ENCODE assay signal across 1 cellular context in the genomic region with DNA sequence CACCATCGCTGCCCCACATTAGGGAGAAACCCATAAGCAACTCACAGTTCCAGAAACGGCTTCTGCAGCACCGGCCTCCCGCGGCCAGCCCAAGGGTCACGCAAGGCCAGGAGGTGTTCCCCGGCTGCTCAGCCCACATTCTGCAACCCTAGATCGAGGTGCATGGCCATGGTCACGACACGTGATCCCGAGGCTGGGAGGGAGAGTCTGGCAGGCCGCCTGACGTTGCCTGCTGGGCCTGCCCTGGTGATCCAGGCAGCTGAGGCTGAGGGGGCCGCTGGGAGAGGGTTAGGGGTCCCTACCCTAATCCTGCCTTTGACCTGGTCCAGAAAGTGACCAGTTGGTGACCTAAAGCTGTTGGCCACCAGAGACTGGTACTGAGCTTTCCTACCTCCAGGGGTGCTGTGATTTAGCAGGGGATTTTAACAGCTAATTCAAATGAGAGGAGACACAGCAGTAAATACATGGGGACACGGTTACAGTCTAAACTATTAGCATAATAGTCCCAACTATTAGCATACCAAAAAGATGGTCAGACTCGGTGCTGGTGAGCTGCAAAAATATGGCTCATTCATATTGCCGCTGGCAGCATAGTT.
TF ChIP-seq lines count a peak whose summit lies in the region.

No MANE protein-coding gene starts in this region.

TF ChIP-seq in HepG2, 621 proteins besides CTCF, POLR2A, EP300 and RAD21 (continued from another document and continues in another):
- TF ChIP-seq BCL3 (CRISPR knock-in tag; IDR thresholded peaks at IDR 0.05) (peak; percentile 70; the same call in 1 of the 2 replicates), SRSF1 (optimal IDR thresholded peaks at IDR 0.05; ENCODE audit: low read depth, low read length) (no peak), NFIB (CRISPR knock-in tag; IDR thresholded peaks at IDR 0.05; ENCODE audit: borderline replicate concordance) (no peak), ZZZ3 (CRISPR knock-in tag; IDR thresholded peaks at IDR 0.05; ENCODE audit: borderline replicate concordance) (0 out of 2 replicates have a peak, but pooled peaks have one; percentile 57), MIER2 (CRISPR knock-in tag; IDR thresholded peaks at IDR 0.05) (no peak), ZNF451 (CRISPR knock-in tag; IDR thresholded peaks at IDR 0.05) (peak; percentile 63; the same call in 1 of the 2 replicates), GATA4 (IDR thresholded peaks at IDR 0.05; ENCODE audit: borderline replicate concordance, low read depth) (no peak), FOXA3 (CRISPR knock-in tag; IDR thresholded peaks at IDR 0.05) (peak; percentile 36; the same call in 1 of the 2 replicates), TRIM22 (IDR thresholded peaks at IDR 0.05) (no peak), PHB2 (IDR thresholded peaks at IDR 0.05; ENCODE audit: partially characterized antibody) (no peak), SMAD9 (CRISPR knock-in tag; IDR thresholded peaks at IDR 0.05) (no peak), RFXANK (CRISPR knock-in tag; IDR thresholded peaks at IDR 0.05) (no peak), RFX5 (IDR thresholded peaks at IDR 0.05; ENCODE audit: low read depth, low read length) (no peak), ZNF546 (CRISPR knock-in tag; conservative IDR thresholded peaks at IDR 0.05) (no peak), EHMT2 (IDR thresholded peaks at IDR 0.05; ENCODE audit: borderline replicate concordance, low read depth, low read length) (no peak), ZNF724P (CRISPR knock-in tag; IDR thresholded peaks at IDR 0.05; ENCODE audit: borderline replicate concordance) (peak; percentile 55; the same call in 1 of the 2 replicates), MYNN (CRISPR knock-in tag; IDR thresholded peaks at IDR 0.05; ENCODE audit: low read depth) (no peak), NR2F2 (IDR thresholded peaks at IDR 0.05; ENCODE audit: borderline replicate concordance, low read depth) (no peak), ZNF18 (CRISPR knock-in tag; IDR thresholded peaks at IDR 0.05; ENCODE audit: insufficient replicate concordance) (no peak), ZBTB20 (CRISPR knock-in tag; IDR thresholded peaks at IDR 0.05; ENCODE audit: borderline replicate concordance, low read depth) (peak; percentile 81; the same call in 1 of the 2 replicates), MTA3 (CRISPR knock-in tag; IDR thresholded peaks at IDR 0.05) (no peak), XRCC5 (optimal IDR thresholded peaks at IDR 0.05; ENCODE audit: low read length) (no peak), BRF2 (CRISPR knock-in tag; IDR thresholded peaks at IDR 0.05) (0 out of 2 replicates have a peak, but pooled peaks have one; percentile 44)
- TF ChIP-seq, protein P1, sequence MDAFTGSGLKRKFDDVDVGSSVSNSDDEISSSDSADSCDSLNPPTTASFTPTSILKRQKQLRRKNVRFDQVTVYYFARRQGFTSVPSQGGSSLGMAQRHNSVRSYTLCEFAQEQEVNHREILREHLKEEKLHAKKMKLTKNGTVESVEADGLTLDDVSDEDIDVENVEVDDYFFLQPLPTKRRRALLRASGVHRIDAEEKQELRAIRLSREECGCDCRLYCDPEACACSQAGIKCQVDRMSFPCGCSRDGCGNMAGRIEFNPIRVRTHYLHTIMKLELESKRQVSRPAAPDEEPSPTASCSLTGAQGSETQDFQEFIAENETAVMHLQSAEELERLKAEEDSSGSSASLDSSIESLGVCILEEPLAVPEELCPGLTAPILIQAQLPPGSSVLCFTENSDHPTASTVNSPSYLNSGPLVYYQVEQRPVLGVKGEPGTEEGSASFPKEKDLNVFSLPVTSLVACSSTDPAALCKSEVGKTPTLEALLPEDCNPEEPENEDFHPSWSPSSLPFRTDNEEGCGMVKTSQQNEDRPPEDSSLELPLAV (CRISPR knock-in tag; conservative IDR thresholded peaks at IDR 0.05; ENCODE audit: low read depth) = no peak
- TF ChIP-seq, protein P2, sequence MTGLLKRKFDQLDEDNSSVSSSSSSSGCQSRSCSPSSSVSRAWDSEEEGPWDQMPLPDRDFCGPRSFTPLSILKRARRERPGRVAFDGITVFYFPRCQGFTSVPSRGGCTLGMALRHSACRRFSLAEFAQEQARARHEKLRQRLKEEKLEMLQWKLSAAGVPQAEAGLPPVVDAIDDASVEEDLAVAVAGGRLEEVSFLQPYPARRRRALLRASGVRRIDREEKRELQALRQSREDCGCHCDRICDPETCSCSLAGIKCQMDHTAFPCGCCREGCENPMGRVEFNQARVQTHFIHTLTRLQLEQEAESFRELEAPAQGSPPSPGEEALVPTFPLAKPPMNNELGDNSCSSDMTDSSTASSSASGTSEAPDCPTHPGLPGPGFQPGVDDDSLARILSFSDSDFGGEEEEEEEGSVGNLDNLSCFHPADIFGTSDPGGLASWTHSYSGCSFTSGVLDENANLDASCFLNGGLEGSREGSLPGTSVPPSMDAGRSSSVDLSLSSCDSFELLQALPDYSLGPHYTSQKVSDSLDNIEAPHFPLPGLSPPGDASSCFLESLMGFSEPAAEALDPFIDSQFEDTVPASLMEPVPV (CRISPR knock-in tag; IDR thresholded peaks at IDR 0.05) = peak; percentile 56; the same call in 1 of the 2 replicates
- TF ChIP-seq, protein P3, sequence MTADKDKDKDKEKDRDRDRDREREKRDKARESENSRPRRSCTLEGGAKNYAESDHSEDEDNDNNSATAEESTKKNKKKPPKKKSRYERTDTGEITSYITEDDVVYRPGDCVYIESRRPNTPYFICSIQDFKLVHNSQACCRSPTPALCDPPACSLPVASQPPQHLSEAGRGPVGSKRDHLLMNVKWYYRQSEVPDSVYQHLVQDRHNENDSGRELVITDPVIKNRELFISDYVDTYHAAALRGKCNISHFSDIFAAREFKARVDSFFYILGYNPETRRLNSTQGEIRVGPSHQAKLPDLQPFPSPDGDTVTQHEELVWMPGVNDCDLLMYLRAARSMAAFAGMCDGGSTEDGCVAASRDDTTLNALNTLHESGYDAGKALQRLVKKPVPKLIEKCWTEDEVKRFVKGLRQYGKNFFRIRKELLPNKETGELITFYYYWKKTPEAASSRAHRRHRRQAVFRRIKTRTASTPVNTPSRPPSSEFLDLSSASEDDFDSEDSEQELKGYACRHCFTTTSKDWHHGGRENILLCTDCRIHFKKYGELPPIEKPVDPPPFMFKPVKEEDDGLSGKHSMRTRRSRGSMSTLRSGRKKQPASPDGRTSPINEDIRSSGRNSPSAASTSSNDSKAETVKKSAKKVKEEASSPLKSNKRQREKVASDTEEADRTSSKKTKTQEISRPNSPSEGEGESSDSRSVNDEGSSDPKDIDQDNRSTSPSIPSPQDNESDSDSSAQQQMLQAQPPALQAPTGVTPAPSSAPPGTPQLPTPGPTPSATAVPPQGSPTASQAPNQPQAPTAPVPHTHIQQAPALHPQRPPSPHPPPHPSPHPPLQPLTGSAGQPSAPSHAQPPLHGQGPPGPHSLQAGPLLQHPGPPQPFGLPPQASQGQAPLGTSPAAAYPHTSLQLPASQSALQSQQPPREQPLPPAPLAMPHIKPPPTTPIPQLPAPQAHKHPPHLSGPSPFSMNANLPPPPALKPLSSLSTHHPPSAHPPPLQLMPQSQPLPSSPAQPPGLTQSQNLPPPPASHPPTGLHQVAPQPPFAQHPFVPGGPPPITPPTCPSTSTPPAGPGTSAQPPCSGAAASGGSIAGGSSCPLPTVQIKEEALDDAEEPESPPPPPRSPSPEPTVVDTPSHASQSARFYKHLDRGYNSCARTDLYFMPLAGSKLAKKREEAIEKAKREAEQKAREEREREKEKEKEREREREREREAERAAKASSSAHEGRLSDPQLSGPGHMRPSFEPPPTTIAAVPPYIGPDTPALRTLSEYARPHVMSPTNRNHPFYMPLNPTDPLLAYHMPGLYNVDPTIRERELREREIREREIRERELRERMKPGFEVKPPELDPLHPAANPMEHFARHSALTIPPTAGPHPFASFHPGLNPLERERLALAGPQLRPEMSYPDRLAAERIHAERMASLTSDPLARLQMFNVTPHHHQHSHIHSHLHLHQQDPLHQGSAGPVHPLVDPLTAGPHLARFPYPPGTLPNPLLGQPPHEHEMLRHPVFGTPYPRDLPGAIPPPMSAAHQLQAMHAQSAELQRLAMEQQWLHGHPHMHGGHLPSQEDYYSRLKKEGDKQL (CRISPR knock-in tag; IDR thresholded peaks at IDR 0.05; ENCODE audit: low read depth) = no peak
- TF ChIP-seq, protein P4, sequence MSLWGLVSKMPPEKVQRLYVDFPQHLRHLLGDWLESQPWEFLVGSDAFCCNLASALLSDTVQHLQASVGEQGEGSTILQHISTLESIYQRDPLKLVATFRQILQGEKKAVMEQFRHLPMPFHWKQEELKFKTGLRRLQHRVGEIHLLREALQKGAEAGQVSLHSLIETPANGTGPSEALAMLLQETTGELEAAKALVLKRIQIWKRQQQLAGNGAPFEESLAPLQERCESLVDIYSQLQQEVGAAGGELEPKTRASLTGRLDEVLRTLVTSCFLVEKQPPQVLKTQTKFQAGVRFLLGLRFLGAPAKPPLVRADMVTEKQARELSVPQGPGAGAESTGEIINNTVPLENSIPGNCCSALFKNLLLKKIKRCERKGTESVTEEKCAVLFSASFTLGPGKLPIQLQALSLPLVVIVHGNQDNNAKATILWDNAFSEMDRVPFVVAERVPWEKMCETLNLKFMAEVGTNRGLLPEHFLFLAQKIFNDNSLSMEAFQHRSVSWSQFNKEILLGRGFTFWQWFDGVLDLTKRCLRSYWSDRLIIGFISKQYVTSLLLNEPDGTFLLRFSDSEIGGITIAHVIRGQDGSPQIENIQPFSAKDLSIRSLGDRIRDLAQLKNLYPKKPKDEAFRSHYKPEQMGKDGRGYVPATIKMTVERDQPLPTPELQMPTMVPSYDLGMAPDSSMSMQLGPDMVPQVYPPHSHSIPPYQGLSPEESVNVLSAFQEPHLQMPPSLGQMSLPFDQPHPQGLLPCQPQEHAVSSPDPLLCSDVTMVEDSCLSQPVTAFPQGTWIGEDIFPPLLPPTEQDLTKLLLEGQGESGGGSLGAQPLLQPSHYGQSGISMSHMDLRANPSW (CRISPR knock-in tag; IDR thresholded peaks at IDR 0.05; ENCODE audit: borderline replicate concordance) = no peak
- TF ChIP-seq, protein P5, sequence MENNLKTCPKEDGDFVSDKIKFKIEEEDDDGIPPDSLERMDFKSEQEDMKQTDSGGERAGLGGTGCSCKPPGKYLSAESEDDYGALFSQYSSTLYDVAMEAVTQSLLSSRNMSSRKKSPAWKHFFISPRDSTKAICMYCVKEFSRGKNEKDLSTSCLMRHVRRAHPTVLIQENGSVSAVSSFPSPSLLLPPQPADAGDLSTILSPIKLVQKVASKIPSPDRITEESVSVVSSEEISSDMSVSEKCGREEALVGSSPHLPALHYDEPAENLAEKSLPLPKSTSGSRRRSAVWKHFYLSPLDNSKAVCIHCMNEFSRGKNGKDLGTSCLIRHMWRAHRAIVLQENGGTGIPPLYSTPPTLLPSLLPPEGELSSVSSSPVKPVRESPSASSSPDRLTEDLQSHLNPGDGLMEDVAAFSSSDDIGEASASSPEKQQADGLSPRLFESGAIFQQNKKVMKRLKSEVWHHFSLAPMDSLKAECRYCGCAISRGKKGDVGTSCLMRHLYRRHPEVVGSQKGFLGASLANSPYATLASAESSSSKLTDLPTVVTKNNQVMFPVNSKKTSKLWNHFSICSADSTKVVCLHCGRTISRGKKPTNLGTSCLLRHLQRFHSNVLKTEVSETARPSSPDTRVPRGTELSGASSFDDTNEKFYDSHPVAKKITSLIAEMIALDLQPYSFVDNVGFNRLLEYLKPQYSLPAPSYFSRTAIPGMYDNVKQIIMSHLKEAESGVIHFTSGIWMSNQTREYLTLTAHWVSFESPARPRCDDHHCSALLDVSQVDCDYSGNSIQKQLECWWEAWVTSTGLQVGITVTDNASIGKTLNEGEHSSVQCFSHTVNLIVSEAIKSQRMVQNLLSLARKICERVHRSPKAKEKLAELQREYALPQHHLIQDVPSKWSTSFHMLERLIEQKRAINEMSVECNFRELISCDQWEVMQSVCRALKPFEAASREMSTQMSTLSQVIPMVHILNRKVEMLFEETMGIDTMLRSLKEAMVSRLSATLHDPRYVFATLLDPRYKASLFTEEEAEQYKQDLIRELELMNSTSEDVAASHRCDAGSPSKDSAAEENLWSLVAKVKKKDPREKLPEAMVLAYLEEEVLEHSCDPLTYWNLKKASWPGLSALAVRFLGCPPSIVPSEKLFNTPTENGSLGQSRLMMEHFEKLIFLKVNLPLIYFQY (CRISPR knock-in tag; IDR thresholded peaks at IDR 0.05; ENCODE audit: borderline replicate concordance) = no peak
